ENCODE assay signal across 12 cellular contexts in the genomic region with DNA sequence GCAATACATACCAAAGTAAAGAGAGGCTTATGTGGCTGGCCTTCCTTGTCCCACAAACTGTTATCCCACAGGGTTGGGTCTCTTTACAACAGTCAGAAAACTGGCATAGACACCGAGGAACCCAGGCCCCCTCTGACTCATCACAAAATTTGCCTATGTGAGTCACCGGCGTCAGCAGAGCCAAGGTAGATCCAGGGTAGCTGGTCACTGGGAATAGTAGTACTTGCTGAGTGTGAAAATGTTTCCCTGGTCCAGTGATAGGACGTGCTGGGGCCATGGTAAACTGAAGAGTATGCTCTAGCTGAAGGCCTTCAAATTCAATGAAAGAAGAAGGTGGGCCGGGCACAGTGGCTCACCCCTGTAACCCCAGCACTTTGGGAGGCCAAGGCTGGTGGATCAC. TPM values are rescaled to one million over a fixed set of nuclear protein-coding genes. Genes with fewer than 3 reads are reported as not detected.
A peak's percentile ranks its signal among the peaks of the same experiment; 100 is the strongest.
DNase-seq lines count a peak whose midpoint lies in the region; ATAC-seq and TF ChIP-seq lines count a peak whose summit lies in the region.
"Had no signal": no experiment of that assay in that cellular context is flagged by ENCODE, and none has a peak within 500 bp of the region (broad histone marks: within the 10 kb centered on the region; RNA-seq: fewer than 3 reads in every experiment).

No MANE protein-coding gene starts in this region.

- H3K36me3 ChIP-seq in mammary epithelial cell (ENCODE audit: insufficient read depth, low read length) (no peaks in the 10 kb centered on the region), mucosa of descending colon (ENCODE audit: low read depth) (no peaks in the 10 kb centered on the region)

- intact Hi-C loops in mammary epithelial cell (cut with micrococcal nuclease): no loop called here
- intact Hi-C loops in mucosa of descending colon (cut with DNase I, micrococcal nuclease): no loop called here

- H3K27me3 ChIP-seq in mammary epithelial cell (ENCODE audit: insufficient read depth, low read length): no peaks in the 10 kb centered on the region

- CTCF ChIA-PET in mammary epithelial cell (lab: Charles Lee; ENCODE audit: low non-redundant PET): no interaction called here

- TF ChIP-seq CTCF in mammary epithelial cell (conservative IDR thresholded peaks at IDR 0.05 in 1 of 2, IDR thresholded peaks at IDR 0.05 in 1 of 2; ENCODE audit: extremely low read depth in 1 of 2, insufficient read depth in 1 of 2, low read depth in 1 of 2, low read length in 2 of 2) (no peak), mucosa of descending colon (IDR thresholded peaks at IDR 0.05) (no peak)

- peak; percentile 77 for ATAC-seq in mucosa of descending colon
- ATAC-seq in GM21390 (IDR thresholded peaks at IDR 0.05; ENCODE audit: unreplicated experiment): no peak
- ATAC-seq: GM23338 had no signal

- no peaks in the 10 kb centered on the region for H3K79me2 ChIP-seq in mammary epithelial cell (ENCODE audit: insufficient read depth, low read length)

- no peak overlapping the region for H2AFZ ChIP-seq in mammary epithelial cell (ENCODE audit: low read depth, low read length)
- H2AFZ ChIP-seq: GM23338 had no signal

- H3K9me3 ChIP-seq in mammary epithelial cell (replicated peaks; ENCODE audit: insufficient read depth, low read length) (no peaks in the 10 kb centered on the region), mucosa of descending colon (no peaks in the 10 kb centered on the region)

- 61% methylated on average over 5 of the region's 5 CpGs for WGBS in mammary epithelial cell (ENCODE audit: low coverage, missing lambda C conversion rate)

- H3K4me1 ChIP-seq in mammary epithelial cell (ENCODE audit: insufficient read depth, low read length): no peaks in the 10 kb centered on the region
- peaks cover 22% of the 10 kb centered on the region for H3K4me1 ChIP-seq in mucosa of descending colon (ENCODE audit: low read depth)

- BruUV-seq in mammary epithelial cell (replicated peaks; lab: Mats Ljungman, UMichigan): no TSS peak

- DNase-seq in EH (ENCODE audit: low read depth): peak; percentile 39
- peak; percentile 39 for DNase-seq in LHCN-M2 (ENCODE audit: low read depth)
- DNase-seq in mammary epithelial cell: peak; percentile 45
- peak in 1 of 3 donors; percentile 42 for DNase-seq in mucosa of descending colon
- no peak for DNase-seq in D341Med (ENCODE audit: low spot score)
- DNase-seq in activated CD8-positive, alpha-beta memory T cell treated with anti-CD3 and anti-CD28 coated beads, Interleukin-2, amount 50 U/mL, for 48 hours: no peak
- no peak for DNase-seq in DMS114 treated with DMSO at 0.1 percent for 48 hours (lab: John Stamatoyannopoulos, UW; ENCODE audit: unreplicated experiment)
- DNase-seq: activated naive CD4-positive, alpha-beta T cell treated with anti-CD3 and anti-CD28 coated beads, Interleukin-2, amount 50 U/mL, for 16 hours; endodermal cell; left cardiac atrium had no signal

- no peak overlapping the region for H3K4me3 ChIP-seq in mammary epithelial cell (replicated peaks in 1 of 3; ENCODE audit: insufficient read depth in 1 of 3, low read depth in 2 of 3, low read length in 3 of 3)
- no peak overlapping the region for H3K4me3 ChIP-seq in mucosa of descending colon
- H3K4me3 ChIP-seq: GM23338 had no signal

- no peaks in the 10 kb centered on the region for H4K20me1 ChIP-seq in mammary epithelial cell (ENCODE audit: insufficient read depth, low read length)

- dilution Hi-C loops in mammary epithelial cell (cut with HindIII; ENCODE audit: low sequenced_read_pairs): no loop called here

- no peak overlapping the region for H3K9ac ChIP-seq in mammary epithelial cell (ENCODE audit: insufficient read depth, low read length)

- no peak overlapping the region for H3K27ac ChIP-seq in mammary epithelial cell (ENCODE audit: insufficient read depth, low read depth, low read length)

- no peak overlapping the region for H3K4me2 ChIP-seq in mammary epithelial cell (ENCODE audit: insufficient read depth, low read depth, low read length)
- H3K4me2 ChIP-seq: GM23338 had no signal

- in situ Hi-C loops in mammary epithelial cell (cut with MboI; ENCODE audit: low sequenced_read_pairs in 2 of 2): no loop called here

RNA-seq across cellular contexts. Expression of gene SKIL, which starts 27.1 kb away (rescaled TPM):
- total RNA-seq in LHCN-M2 (2014; rRNA removed) (29.0 and 29.6 TPM in 2 replicates), mammary epithelial cell (10 to 100 TPM; 28.6 to 38.8 TPM), mucosa of descending colon (10 to 100 TPM; 41.9 to 51.3 (median 49.5) TPM)
- 10.8 TPM for polyA plus RNA-seq in LHCN-M2 (2012)
- 5.9 TPM for polyA plus RNA-seq in mammary epithelial cell
- 23.7 TPM for polyA minus RNA-seq in mammary epithelial cell

Comparison
In these comparisons a context has a peak if more than half of its experiments do, and no peak if none do; other contexts are left out.
1. DNase-seq: peak in EH (single experiment), LHCN-M2 (single experiment) and mammary epithelial cell (single experiment); none in D341Med (single experiment), activated CD8-positive, alpha-beta memory T cell treated with anti-CD3 and anti-CD28 coated beads, Interleukin-2, amount 50 U/mL, for 48 hours (single experiment) and DMS114 treated with DMSO at 0.1 percent for 48 hours (single experiment).